ENCODE assay signal across 10 cellular contexts in genomic region chr16:27795992-27796614, GRCh38.
DNase-seq lines count a peak whose midpoint lies in the region; ATAC-seq, FAIRE-seq and TF ChIP-seq lines count a peak whose summit lies in the region.
"Had no signal": no experiment of that assay in that cellular context is flagged by ENCODE, and none has a peak within 500 bp of the region (broad histone marks: within the 10 kb centered on the region; RNA-seq: fewer than 3 reads in every experiment).

No MANE protein-coding gene starts in this region.

- H3K9ac ChIP-seq in HepG2 (ENCODE audit: insufficient read depth, low read depth, low read length), result no peak overlapping the region

- no peaks in the 10 kb centered on the region for H3K4me1 ChIP-seq in HepG2 (ENCODE audit: insufficient read depth, low read length)

- CTCF ChIA-PET in HepG2 (lab: Yijun Ruan, JAX; ENCODE audit: low intra/inter-chr PET ratio, low total read pairs), result no interaction called here

- peak; percentile 30 for FAIRE-seq in HepG2 (lab: Jason Lieb, UNC)

- H3K27me3 ChIP-seq in HepG2 (ENCODE audit: control insufficient read depth in 1 of 2, insufficient read depth in 2 of 2, low read length in 2 of 2), result no peaks in the 10 kb centered on the region; a peak in 1 of 5 replicates

- DNase-seq in Daoy (ENCODE audit: low read depth), result peak; percentile 54
- DNase-seq in M059J (ENCODE audit: low read depth), result peak; percentile 46
- DNase-seq in amniotic epithelial cell (ENCODE audit: low read depth), result peak; percentile 37
- DNase-seq in HepG2 (ENCODE audit: low spot score), result peak; percentile 51
- no peak for DNase-seq in NCI-H2171 treated with DMSO at 0.1 percent for 48 hours (lab: John Stamatoyannopoulos, UW)

- no peak overlapping the region for H3K4me3 ChIP-seq in HepG2 (replicated peaks in 1 of 3; ENCODE audit: insufficient read depth in 1 of 3, low read depth in 2 of 3, low read length in 3 of 3)
- H3K4me3 ChIP-seq: PC-9 had no signal

- no peak overlapping the region for H2AFZ ChIP-seq in HepG2 (ENCODE audit: low read length)
- H2AFZ ChIP-seq: PC-9 had no signal

- intact Hi-C loops in HepG2 (cut with micrococcal nuclease; ENCODE audit: unreplicated experiment), result no loop called here

- in situ Hi-C loops in HepG2 (cut with HindIII; ENCODE audit: extremely low pct_ligation_motif_present, low pct_unique_long_range_greater_than_20kb), result no loop called here

- 44% methylated on average over 11 of the region's 11 CpGs for WGBS in HepG2 (ENCODE audit: low lambda C conversion rate)

- H3K4me2 ChIP-seq in HepG2 (ENCODE audit: low read depth, low read length), result no peak overlapping the region
- H3K4me2 ChIP-seq: PC-9 had no signal

- H3K9me3 ChIP-seq in HepG2 (ENCODE audit: low read length), result no peaks in the 10 kb centered on the region

- H3K36me3 ChIP-seq in HepG2 (replicated peaks in 1 of 2; ENCODE audit: control insufficient read depth in 1 of 2, insufficient read depth in 2 of 2, low read length in 2 of 2), result no peaks in the 10 kb centered on the region

- no peaks in the 10 kb centered on the region for H3K79me2 ChIP-seq in HepG2 (ENCODE audit: insufficient read depth, low read length)

- ATAC-seq in HepG2 (peak; percentile 77), GM18520 (IDR thresholded peaks at IDR 0.05; ENCODE audit: unreplicated experiment) (no peak), GM19328 (IDR thresholded peaks at IDR 0.05; ENCODE audit: unreplicated experiment) (no peak), GM18868 (IDR thresholded peaks at IDR 0.05; ENCODE audit: unreplicated experiment) (no peak)

- POLR2A ChIA-PET in HepG2 (lab: Yijun Ruan, JAX), result no interaction called here

- no peak overlapping the region for H3K27ac ChIP-seq in HepG2 (ENCODE audit: extremely low read length, insufficient read depth, low read length)
- H3K27ac ChIP-seq: epithelial cell of prostate, PC-9 had no signal

- TF ChIP-seq POLR2A in HepG2 (IDR thresholded peaks at IDR 0.05; ENCODE audit: insufficient read depth in 1 of 2, low read depth in 2 of 2, low read length in 2 of 2), result no peak

- TF ChIP-seq CTCF in HepG2 (CRISPR knock-in tag; IDR thresholded peaks at IDR 0.05), result no peak

- peaks cover 9% of the 10 kb centered on the region; the same call in 1 of the 2 replicates for H4K20me1 ChIP-seq in HepG2 (ENCODE audit: insufficient read depth, low read length)

- no TSS peak for BruUV-seq in HepG2 (replicated peaks; lab: Mats Ljungman, UMichigan)

- TF ChIP-seq RAD21 in HepG2 (CRISPR knock-in tag; IDR thresholded peaks at IDR 0.05), result no peak

- TF ChIP-seq EP300 in HepG2 (IDR thresholded peaks at IDR 0.05; ENCODE audit: low read depth in 2 of 2, low read length in 2 of 2), result no peak
- no peak for TF ChIP-seq EP300 in HepG2 (CRISPR knock-in tag; IDR thresholded peaks at IDR 0.05; ENCODE audit: borderline replicate concordance)

TF ChIP-seq in HepG2, 621 proteins besides CTCF, POLR2A, EP300 and RAD21 (continues in another document):
- TF ChIP-seq AHR (CRISPR knock-in tag; IDR thresholded peaks at IDR 0.05) (peak; percentile 74; the same call in 1 of the 2 replicates), ZNF746 (CRISPR knock-in tag; IDR thresholded peaks at IDR 0.05) (0 out of 2 replicates have a peak, but pooled peaks have one; percentile 56), SATB2 (CRISPR knock-in tag; IDR thresholded peaks at IDR 0.05) (0 out of 2 replicates have a peak, but pooled peaks have one; percentile 30), RBAK (CRISPR knock-in tag; IDR thresholded peaks at IDR 0.05) (no peak), ZSCAN21 (CRISPR knock-in tag; IDR thresholded peaks at IDR 0.05; ENCODE audit: borderline replicate concordance) (peak; percentile 63), TSC22D2 (CRISPR knock-in tag; IDR thresholded peaks at IDR 0.05; ENCODE audit: borderline replicate concordance) (peak; percentile 91; the same call in 1 of the 2 replicates), MZF1 (CRISPR knock-in tag; IDR thresholded peaks at IDR 0.05; ENCODE audit: borderline replicate concordance) (no peak), NKX3-1 (CRISPR knock-in tag; IDR thresholded peaks at IDR 0.05) (peak; percentile 87; the same call in 1 of the 2 replicates), TFDP1 (CRISPR knock-in tag; IDR thresholded peaks at IDR 0.05; ENCODE audit: borderline replicate concordance) (peak; percentile 25; the same call in 1 of the 2 replicates), ZFP36L1 (CRISPR knock-in tag; IDR thresholded peaks at IDR 0.05) (no peak), MEIS2 (CRISPR knock-in tag; IDR thresholded peaks at IDR 0.05) (peak; percentile 43; the same call in 1 of the 2 replicates), NFKB2 (CRISPR knock-in tag; IDR thresholded peaks at IDR 0.05; ENCODE audit: borderline replicate concordance) (peak; percentile 74; the same call in 1 of the 2 replicates), ZNF333 (CRISPR knock-in tag; IDR thresholded peaks at IDR 0.05; ENCODE audit: borderline replicate concordance) (peak; percentile 42; the same call in 1 of the 2 replicates), ZBTB43 (CRISPR knock-in tag; conservative IDR thresholded peaks at IDR 0.05) (peak; percentile 60; the same call in 1 of the 2 replicates), ZBTB7B (CRISPR knock-in tag; IDR thresholded peaks at IDR 0.05) (peak; percentile 72), SALL1 (CRISPR knock-in tag; IDR thresholded peaks at IDR 0.05) (peak; percentile 88), ZNF563 (CRISPR knock-in tag; IDR thresholded peaks at IDR 0.05) (0 out of 2 replicates have a peak, but pooled peaks have one; percentile 33), TCF7L2 (IDR thresholded peaks at IDR 0.05; ENCODE audit: low read depth, low read length) (no peak), ZNF160 (CRISPR knock-in tag; IDR thresholded peaks at IDR 0.05) (0 out of 2 replicates have a peak, but pooled peaks have one; percentile 54), ZNF660 (CRISPR knock-in tag; IDR thresholded peaks at IDR 0.05; ENCODE audit: borderline replicate concordance, low read depth) (no peak), ZBTB2 (CRISPR knock-in tag; IDR thresholded peaks at IDR 0.05; ENCODE audit: low read depth) (peak; percentile 54; the same call in 1 of the 2 replicates), KMT2B (CRISPR knock-in tag; IDR thresholded peaks at IDR 0.05) (peak; percentile 70; the same call in 1 of the 2 replicates), FOXK1 (CRISPR knock-in tag; IDR thresholded peaks at IDR 0.05; ENCODE audit: borderline replicate concordance, low read depth) (peak; percentile 47; the same call in 1 of the 2 replicates), KLF16 (CRISPR knock-in tag; IDR thresholded peaks at IDR 0.05) (peak in 1 of 2 experiments; percentile 81; a peak in 2 of 4 replicates)
- TF ChIP-seq, protein P1, sequence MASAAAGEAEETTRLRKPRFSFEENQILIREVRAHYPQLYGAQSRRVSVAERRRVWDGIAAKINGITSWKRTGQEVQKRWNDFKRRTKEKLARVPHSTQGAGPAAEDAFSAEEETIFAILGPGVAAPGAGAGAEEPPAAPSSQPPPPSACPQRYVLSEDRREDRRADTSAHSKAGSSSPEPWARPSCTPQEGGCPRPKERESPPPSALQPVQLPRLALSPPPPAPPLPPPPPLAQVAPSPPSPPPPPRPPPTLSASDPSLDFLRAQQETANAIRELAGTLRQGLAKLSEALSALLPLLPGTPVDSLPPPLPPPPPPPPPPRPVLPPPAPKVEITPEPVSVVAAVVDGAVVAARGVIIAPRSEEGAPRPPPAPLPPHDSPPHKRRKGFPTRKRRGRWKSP (CRISPR knock-in tag; IDR thresholded peaks at IDR 0.05), result 0 out of 2 replicates have a peak, but pooled peaks have one; percentile 31
